In the genomic region with DNA sequence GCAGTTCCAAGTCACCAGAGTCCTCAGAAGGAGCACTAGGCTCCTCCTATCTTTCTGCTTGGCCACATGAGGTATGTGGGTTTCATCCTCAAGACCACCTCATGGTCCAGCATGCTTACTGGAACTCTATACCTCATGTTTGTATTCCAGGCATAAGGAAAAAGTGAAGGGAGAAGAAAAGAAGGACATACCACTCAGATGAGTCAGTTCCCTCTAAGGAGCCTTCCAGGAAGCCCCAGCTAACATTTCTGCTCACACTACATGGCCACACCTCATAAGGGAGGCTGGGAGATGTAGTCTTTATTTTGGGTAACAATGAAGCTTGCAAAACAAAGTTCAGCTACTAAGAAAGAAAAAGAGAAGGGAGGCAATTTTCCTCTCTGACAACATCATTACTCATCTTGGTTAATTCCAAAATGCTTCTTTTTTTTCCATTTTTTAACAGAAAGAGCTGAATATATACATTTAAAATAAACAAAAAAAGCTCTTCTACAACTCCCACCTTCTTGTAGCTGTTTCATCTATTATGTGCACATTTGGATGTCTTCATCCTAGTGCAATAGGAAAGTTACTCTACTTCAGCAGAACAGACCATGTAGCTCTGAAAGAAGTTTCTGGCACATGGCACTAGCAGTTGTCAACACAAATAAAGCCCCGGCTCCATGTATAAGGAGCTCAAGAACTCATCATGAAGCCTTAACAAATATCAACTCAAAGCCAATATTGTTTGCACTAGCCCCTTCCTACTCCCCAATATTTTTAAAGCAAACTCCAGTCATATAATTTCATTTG, we compare ENCODE assay signal across 10 cellular contexts.
DNase-seq lines count a peak whose midpoint lies in the region; ATAC-seq and TF ChIP-seq lines count a peak whose summit lies in the region.
"Had no signal": no experiment of that assay in that cellular context is flagged by ENCODE, and none has a peak within 500 bp of the region (broad histone marks: within the 10 kb centered on the region; RNA-seq: fewer than 3 reads in every experiment).

No MANE protein-coding gene starts in this region.

- DNase-seq in GM23248 (peak; percentile 96), OCI-M1 (lab: John Stamatoyannopoulos, UW) (peak; percentile 13), esophagus muscularis mucosa (ENCODE audit: extremely low spot score) (no peak), pulmonary artery endothelial cell (ENCODE audit: low read depth, low spot score) (peak; percentile 92), GM20000 (ENCODE audit: low spot score) (no peak), NCI-H748 treated with DMSO at 0.1 percent for 48 hours (lab: John Stamatoyannopoulos, UW) (no peak), COLO668 (lab: John Stamatoyannopoulos, UW; ENCODE audit: unreplicated experiment) (no peak)
- DNase-seq: activated CD4-positive, CD25-positive, alpha-beta regulatory T cell; NCI-H187 had no signal

- H3K27ac ChIP-seq in GM23248 (peak overlapping the region; percentile 68), esophagus muscularis mucosa (replicated peaks in 1 of 4) (peak overlapping the region in 2 of 4 donors; percentile 28 to 36)

- in situ Hi-C loops in GM23248 (cut with MboI), result no loop called here

- intact Hi-C loops in esophagus muscularis mucosa (cut with DNase I), result loop anchor here (5.0 kb wide), 1 partner anchor 122 kb away; a partner anchor contains a TSS

- peak overlapping the region; percentile 63 for H3K4me2 ChIP-seq in GM23248 (ENCODE audit: unreplicated experiment)

- H3K27me3 ChIP-seq in GM23248 (replicated peaks; ENCODE audit: insufficient read depth), result no peaks in the 10 kb centered on the region
- no peaks in the 10 kb centered on the region for H3K27me3 ChIP-seq in esophagus muscularis mucosa

- peak; percentile 36 for TF ChIP-seq EP300 in esophagus muscularis mucosa (IDR thresholded peaks at IDR 0.05)

- WGBS in GM23248 (ENCODE audit: low coverage in 1 of 2, low lambda C conversion rate in 2 of 2, missing lambda C conversion rate in 2 of 2), 2 experiments, result 9 to 14% methylated on average over 1 of the region's 1 CpG
- WGBS in esophagus muscularis mucosa, result 56% methylated on average over 1 of the region's 1 CpG

- no peaks in the 10 kb centered on the region for H4K20me1 ChIP-seq in GM23248 (ENCODE audit: insufficient read depth)

- H3F3A ChIP-seq in GM23248 (ENCODE audit: insufficient read depth), result peaks cover 26% of the 10 kb centered on the region

- H3K79me2 ChIP-seq in GM23248 (ENCODE audit: insufficient read depth), result no peaks in the 10 kb centered on the region

- TF ChIP-seq POLR2A in esophagus muscularis mucosa (IDR thresholded peaks at IDR 0.05; ENCODE audit: low read depth), result no peak

- H3K4me3 ChIP-seq in GM23248 (0 out of 2 replicates have a peak overlapping the region, but pooled peaks have one; percentile 11), esophagus muscularis mucosa (no peak overlapping the region)

- peak overlapping the region; percentile 13 for H3K9ac ChIP-seq in GM23248

- ATAC-seq in HG03342 (IDR thresholded peaks at IDR 0.05; ENCODE audit: unreplicated experiment), result no peak

- H3K36me3 ChIP-seq in GM23248 (ENCODE audit: low read depth), result no peaks in the 10 kb centered on the region
- no peaks in the 10 kb centered on the region for H3K36me3 ChIP-seq in esophagus muscularis mucosa

- no peaks in the 10 kb centered on the region for H3K9me2 ChIP-seq in GM23248 (ENCODE audit: insufficient read depth)

- no peak for TF ChIP-seq CTCF in esophagus muscularis mucosa (IDR thresholded peaks at IDR 0.05)
- TF ChIP-seq CTCF in GM20000 (IDR thresholded peaks at IDR 0.05; ENCODE audit: extremely low read depth, missing control alignments), result no peak

- peak overlapping the region; percentile 29; the same call in 1 of the 2 replicates for H2AFZ ChIP-seq in GM23248

- H3K9me3 ChIP-seq in GM23248 (ENCODE audit: low read depth) (no peaks in the 10 kb centered on the region), esophagus muscularis mucosa (no peaks in the 10 kb centered on the region)

- H3K4me1 ChIP-seq in GM23248 (ENCODE audit: insufficient read depth), result peaks cover 38% of the 10 kb centered on the region
- peaks cover 38 to 60% (median 48%) of the 10 kb centered on the region in 4 donors for H3K4me1 ChIP-seq in esophagus muscularis mucosa

Comparison
In these comparisons a context has a peak if more than half of its experiments do, and no peak if none do; other contexts are left out.
1. DNase-seq: peak in GM23248 (single experiment), OCI-M1 (single experiment) and pulmonary artery endothelial cell (single experiment); none in esophagus muscularis mucosa (single experiment), GM20000 (single experiment), NCI-H748 treated with DMSO at 0.1 percent for 48 hours (single experiment) and COLO668 (single experiment).